ENCODE assay signal across 15 cellular contexts in genomic region chrX:110004970-110005369, GRCh38. TPM values are rescaled to one million over a fixed set of nuclear protein-coding genes. Genes with fewer than 3 reads are reported as not detected.
DNase-seq lines count a peak whose midpoint lies in the region; ATAC-seq, FAIRE-seq and TF ChIP-seq lines count a peak whose summit lies in the region.
"Had no signal": no experiment of that assay in that cellular context is flagged by ENCODE, and none has a peak within 500 bp of the region (broad histone marks: within the 10 kb centered on the region; RNA-seq: fewer than 3 reads in every experiment).

No MANE protein-coding gene starts in this region.

- peaks cover 16 to 57% (median 26%) of the 10 kb centered on the region in 10 experiments for H3K4me1 ChIP-seq in BLaER1 treated with 17β-estradiol and CSF1 and Interleukin-3, amounts not matched to agents 10 nM and 100 nM
- H3K4me1 ChIP-seq in HAP-1 (peaks cover 22% of the 10 kb centered on the region), K562 (replicated peaks in 1 of 2; ENCODE audit: control insufficient read depth in 2 of 2, insufficient read depth in 2 of 2, low read length in 2 of 2) (peaks cover 23 to 60% of the 10 kb centered on the region in 2 experiments), neutrophil (ENCODE audit: control insufficient read depth in 1 of 2, insufficient read depth in 1 of 2, low read depth in 1 of 2, low read length in 1 of 2) (peaks cover 39 to 46% of the 10 kb centered on the region in 2 experiments)

- TF ChIP-seq POLR2A in K562 (conservative IDR thresholded peaks at IDR 0.05) = no peak

- no peak for ATAC-seq in K562
- ATAC-seq: activated CD8-positive, alpha-beta T cell treated with anti-CD3 and anti-CD28 coated beads, Interleukin-2, amount 10 ng/mL, durations not matched to agents 7 days and 5 days had no signal

- peak overlapping the region in 2 of 10 experiments; percentile 69 to 72; a peak in 6 of 20 replicates for H3K4me3 ChIP-seq in BLaER1 treated with 17β-estradiol and CSF1 and Interleukin-3, amounts not matched to agents 10 nM and 100 nM
- H3K4me3 ChIP-seq in HAP-1 = no peak overlapping the region; the same call in 1 of the 2 replicates
- H3K4me3 ChIP-seq in K562 = no peak overlapping the region
- peak overlapping the region; percentile 12 to 80 for H3K4me3 ChIP-seq in neutrophil (ENCODE audit: low read depth in 1 of 2, low read length in 1 of 2)
- H3K4me3 ChIP-seq: smooth muscle cell had no signal

- peaks cover 0 to 10% (median 0%) of the 10 kb centered on the region in 11 experiments; a peak in 2 of 22 replicates for H3K9me3 ChIP-seq in BLaER1 treated with 17β-estradiol and CSF1 and Interleukin-3, amounts not matched to agents 10 nM and 100 nM (replicated peaks in 1 of 11)
- no peaks in the 10 kb centered on the region for H3K9me3 ChIP-seq in HAP-1
- no peaks in the 10 kb centered on the region for H3K9me3 ChIP-seq in K562 (replicated peaks; ENCODE audit: control insufficient read depth, insufficient read depth, low read depth, low read length)
- H3K9me3 ChIP-seq in neutrophil = no peaks in the 10 kb centered on the region
- H3K9me3 ChIP-seq: suprapubic skin had no signal

- no peak for TF ChIP-seq CTCF in K562 (IDR thresholded peaks at IDR 0.05 in 2 of 3, conservative IDR thresholded peaks at IDR 0.05 in 1 of 3; ENCODE audit: insufficient read depth in 2 of 3, low read depth in 1 of 3, low read length in 3 of 3)
- TF ChIP-seq CTCF in neutrophil (IDR thresholded peaks at IDR 0.05) = no peak

- intact Hi-C loops in K562 (cut with micrococcal nuclease) = loop anchor here (5.0 kb wide), 2 partner anchors 48 to 83 kb away; no protein-coding TSS in a partner anchor

- H4K20me1 ChIP-seq in BLaER1 treated with 17β-estradiol and CSF1 and Interleukin-3, amounts not matched to agents 10 nM and 100 nM = peaks cover 17 to 61% (median 41%) of the 10 kb centered on the region in 11 experiments; a peak in 20 of 22 replicates
- no peaks in the 10 kb centered on the region; the same call in 1 of the 2 replicates for H4K20me1 ChIP-seq in K562 (replicated peaks; ENCODE audit: control insufficient read depth, insufficient read depth, low read length)

- no TSS peak for BruUV-seq in K562 (replicated peaks; lab: Mats Ljungman, UMichigan)

- H2AFZ ChIP-seq in K562 (ENCODE audit: low read depth, low read length) = no peak overlapping the region

- CTCF ChIA-PET in K562 (lab: Yijun Ruan, JAX; ENCODE audit: low intra/inter-chr PET ratio) = no interaction called here

- H3K9me1 ChIP-seq in K562 (ENCODE audit: control insufficient read depth, insufficient read depth, low read length) = no peaks in the 10 kb centered on the region

- H3K4me2 ChIP-seq in BLaER1 treated with 17β-estradiol and CSF1 and Interleukin-3, amounts not matched to agents 10 nM and 100 nM = peak overlapping the region in 8 of 11 experiments; percentile 73 to 90 (median 84); a peak in 15 of 22 replicates
- H3K4me2 ChIP-seq in K562 (ENCODE audit: insufficient read depth, low read length) = peak overlapping the region; percentile 83
- H3K4me2 ChIP-seq: KMS-11, smooth muscle cell had no signal

- no peak for TF ChIP-seq EP300 in K562 (IDR thresholded peaks at IDR 0.05; ENCODE audit: low read length)

- H3K79me2 ChIP-seq in K562 (ENCODE audit: control insufficient read depth, insufficient read depth, low read length) = peaks cover 67% of the 10 kb centered on the region

- peaks cover 66 to 85% (median 81%) of the 10 kb centered on the region in 11 experiments for H3K27me3 ChIP-seq in BLaER1 treated with 17β-estradiol and CSF1 and Interleukin-3, amounts not matched to agents 10 nM and 100 nM
- H3K27me3 ChIP-seq in HAP-1 (ENCODE audit: low read depth) (no peaks in the 10 kb centered on the region), K562 (ENCODE audit: control insufficient read depth in 2 of 2, insufficient read depth in 2 of 2, low read length in 2 of 2) (no peaks in the 10 kb centered on the region), neutrophil (no peaks in the 10 kb centered on the region)
- H3K27me3 ChIP-seq: suprapubic skin had no signal

- TF ChIP-seq RAD21 in K562 (CRISPR knock-in tag; conservative IDR thresholded peaks at IDR 0.05 in 1 of 2, IDR thresholded peaks at IDR 0.05 in 1 of 2) = no peak

- H3K36me3 ChIP-seq in BLaER1 treated with 17β-estradiol and CSF1 and Interleukin-3, amounts not matched to agents 10 nM and 100 nM = peaks cover 0 to 6% (median 0%) of the 10 kb centered on the region in 11 experiments; a peak in 1 of 22 replicates
- H3K36me3 ChIP-seq in HAP-1 (replicated peaks) (no peaks in the 10 kb centered on the region), K562 (ENCODE audit: control insufficient read depth, insufficient read depth, low read length) (peaks cover 57% of the 10 kb centered on the region), neutrophil (peaks cover 13% of the 10 kb centered on the region)
- H3K36me3 ChIP-seq: suprapubic skin had no signal

- H3K9ac ChIP-seq in BLaER1 treated with 17β-estradiol and CSF1 and Interleukin-3, amounts not matched to agents 10 nM and 100 nM = peak overlapping the region in 2 of 11 experiments; percentile 84 to 88; a peak in 2 of 22 replicates
- peak overlapping the region in 1 of 2 experiments; percentile 55; a peak in 2 of 4 replicates for H3K9ac ChIP-seq in K562 (ENCODE audit: insufficient read depth in 1 of 2, low read depth in 2 of 2, low read length in 2 of 2)
- H3K9ac ChIP-seq: KMS-11 had no signal

- in situ Hi-C loops in HAP-1 (cut with MboI; ENCODE audit: low sequenced_read_pairs) (no loop called here), K562 (cut with MboI) (no loop called here)

- FAIRE-seq in K562 (lab: Jason Lieb, UNC) = no peak

- WGBS in K562 (ENCODE audit: insufficient coverage, low coverage, missing lambda C conversion rate) = 27% methylated on average over 1 of the region's 1 CpG

- H3K27ac ChIP-seq in BLaER1 treated with 17β-estradiol and CSF1 and Interleukin-3, amounts not matched to agents 10 nM and 100 nM = no peak overlapping the region
- H3K27ac ChIP-seq in K562 (ENCODE audit: extremely low read depth, low read depth, low read length) (no peak overlapping the region), neutrophil (peak overlapping the region; percentile 98)
- H3K27ac ChIP-seq: KMS-11, suprapubic skin had no signal

- POLR2A ChIA-PET in K562 (lab: Yijun Ruan, JAX) = no interaction called here

- DNase-seq in HAP-1 (ENCODE audit: low spot score in 2 of 2) = peak; percentile 50 to 79
- peak in 3 of 4 experiments; percentile 12 to 14 (median 13) for DNase-seq in K562 (ENCODE audit: extremely low read depth in 1 of 4, low spot score in 3 of 4)
- DNase-seq in GM19238 (ENCODE audit: insufficient read length, low spot score) = no peak
- no peak for DNase-seq in pons (ENCODE audit: low spot score)
- DNase-seq in NCI-H128 (lab: John Stamatoyannopoulos, UW; ENCODE audit: unreplicated experiment) = no peak
- no peak for DNase-seq in NCI-H1048 (lab: John Stamatoyannopoulos, UW)
- DNase-seq: activated CD8-positive, alpha-beta T cell treated with anti-CD3 and anti-CD28 coated beads, Interleukin-2, amount 10 ng/mL, durations not matched to agents 7 days and 5 days; GDM1; SIG-M5; T1000 had no signal

TF ChIP-seq in K562, 482 proteins besides CTCF, POLR2A, EP300 and RAD21:
- TF ChIP-seq ELK1 (CRISPR knock-in tag; IDR thresholded peaks at IDR 0.05) (no peak), PKNOX1 (IDR thresholded peaks at IDR 0.05) (peak; percentile 35; the same call in 1 of the 2 replicates), POU5F1 (IDR thresholded peaks at IDR 0.05; ENCODE audit: borderline replicate concordance, low read depth, low read length, partially characterized antibody) (no peak), MEIS2 (IDR thresholded peaks at IDR 0.05; ENCODE audit: partially characterized antibody) (peak; percentile 64)

RNA-seq across cellular contexts. Expression of gene TMEM164, which starts 2.1 kb away (rescaled TPM):
- total RNA-seq in K562 (2011; cell fraction: chromatin; rRNA removed; ENCODE audit: low replicate concordance) = 48.8 and 62.1 TPM in 2 replicates
- 47.6 and 54.0 TPM in 2 replicates for total RNA-seq in K562 (2011; cell fraction: nucleolus; rRNA removed)
- 66.5 and 89.7 TPM in 2 replicates for total RNA-seq in K562 (2011; cell fraction: nucleoplasm; rRNA removed)
- 18.3 and 44.2 TPM in 2 replicates for total RNA-seq in K562 (2014; rRNA removed)
- 24.7 and 25.4 TPM in 2 replicates for total RNA-seq in K562 (2014; rRNA removed; fragmentation: Illumina TruSeq; extraction: Trizol)
- 25.9 and 28.7 TPM in 2 replicates for total RNA-seq in K562 (2015; rRNA removed; fragmentation: Illumina TruSeq; extraction: Trizol)
- total RNA-seq in K562 (2021) = 57.3 and 58.7 TPM in 2 replicates
- polyA plus RNA-seq in K562 (2011; rRNA removed) = 23.1 and 28.0 TPM in 2 replicates
- polyA plus RNA-seq in K562 (2011; cell fraction: cytosol; rRNA removed) = 20.8 and 24.2 TPM in 2 replicates
- polyA plus RNA-seq in K562 (2011; cell fraction: nucleus; rRNA removed) = 37.8 and 51.1 TPM in 2 replicates
- 31.6 and 34.8 TPM in 2 replicates for polyA plus RNA-seq in K562 (2012)
- 47.4 and 47.7 TPM in 2 replicates for polyA plus RNA-seq in K562 (2014; fragmentation: Illumina TruSeq; extraction: Trizol)
- 1 to 10 TPM; 2.4 to 3.0 TPM for polyA plus RNA-seq in K562 (2014; fragmentation: Nextera tagmentation; extraction: Ambion mirVana)
- polyA plus RNA-seq in K562 (2014; rRNA removed) = 22.6 and 23.8 TPM in 2 replicates
- 30.1 and 30.7 TPM in 2 replicates for polyA minus RNA-seq in K562 (2011; rRNA and poly(A)+ RNA removed)
- 30.5 and 31.7 TPM in 2 replicates for polyA minus RNA-seq in K562 (2011; cell fraction: cytosol; rRNA and poly(A)+ RNA removed)
- polyA minus RNA-seq in K562 (2011; cell fraction: nucleus; rRNA and poly(A)+ RNA removed) = 22.8 and 30.3 TPM in 2 replicates

Comparison
In these comparisons a context has a peak if more than half of its experiments do, and no peak if none do; other contexts are left out.
1. H3K4me3 ChIP-seq: peak in neutrophil (2 of 2); none in HAP-1 (single experiment) and K562 (single experiment).
2. DNase-seq: peak in HAP-1 (2 of 2) and K562 (3 of 4); none in GM19238 (single experiment), pons (single experiment), NCI-H128 (single experiment) and NCI-H1048 (single experiment).